Comparison of ENCODE assay signal across 23 cellular contexts in the genomic region with DNA sequence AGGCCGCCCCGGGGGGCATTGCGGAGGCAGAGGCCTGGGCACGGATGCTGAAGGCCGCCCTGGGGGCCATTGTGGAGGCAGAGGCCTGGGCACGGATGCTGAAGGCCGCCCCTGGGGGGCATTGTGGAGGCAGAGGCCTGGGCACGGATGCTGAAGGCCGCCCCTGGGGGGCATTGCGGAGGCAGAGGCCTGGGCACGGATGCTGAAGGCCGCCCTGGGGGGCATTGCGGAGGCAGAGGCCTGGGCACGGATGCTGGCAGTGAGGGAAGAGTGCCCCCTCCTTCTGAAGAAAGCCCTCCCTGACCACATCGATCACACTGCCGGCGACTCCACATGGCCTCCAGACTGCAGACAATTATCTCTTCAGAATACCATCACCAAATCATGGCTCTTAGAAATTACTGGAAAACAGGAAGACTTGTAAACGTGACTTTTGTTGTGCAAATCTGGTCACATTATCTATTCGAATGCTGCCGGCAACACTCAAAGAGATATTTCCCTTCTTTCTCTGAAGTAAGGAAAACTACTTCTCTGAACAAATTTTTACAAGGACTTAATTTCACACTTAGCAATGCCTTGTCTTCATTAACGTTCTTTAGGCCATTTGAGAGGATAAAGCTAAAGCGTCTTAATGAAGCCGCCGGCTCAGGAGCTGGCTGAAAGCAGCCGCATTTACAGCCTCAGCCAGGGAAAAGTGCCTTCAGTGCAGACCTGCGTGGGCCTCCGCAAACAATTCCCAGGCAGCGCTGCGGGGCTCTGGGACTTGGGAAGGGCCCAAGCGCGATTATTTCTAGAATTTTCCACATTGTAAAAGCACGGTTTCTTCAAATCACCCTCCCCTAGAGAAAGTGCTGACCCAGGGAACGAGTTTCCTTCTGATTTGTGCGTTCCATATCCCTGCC. TPM values are rescaled to one million over a fixed set of nuclear protein-coding genes. Genes with fewer than 3 reads are reported as not detected.
DNase-seq lines count a peak whose midpoint lies in the region; ATAC-seq and TF ChIP-seq lines count a peak whose summit lies in the region.
"Had no signal": no experiment of that assay in that cellular context is flagged by ENCODE, and none has a peak within 500 bp of the region (broad histone marks: within the 10 kb centered on the region; RNA-seq: fewer than 3 reads in every experiment).

No MANE protein-coding gene starts in this region.

- H3K27me3 Mint-ChIP-seq in endodermal cell (ENCODE audit: insufficient read depth) (peaks cover 17% of the 10 kb centered on the region), nephron (ENCODE audit: low read depth) (peaks cover 6% of the 10 kb centered on the region)
- H3K27me3 Mint-ChIP-seq: IgD-negative memory B cell had no signal

- ATAC-seq in upper lobe of right lung = no peak
- no peak for ATAC-seq in HG02852 (IDR thresholded peaks at IDR 0.05; ENCODE audit: unreplicated experiment)

- no peaks in the 10 kb centered on the region for H3K36me3 ChIP-seq in endodermal cell (ENCODE audit: control insufficient read depth, insufficient read depth, low read length)
- H3K36me3 ChIP-seq in upper lobe of right lung = no peaks in the 10 kb centered on the region
- no peaks in the 10 kb centered on the region for H3K36me3 ChIP-seq in BE2C
- H3K36me3 ChIP-seq: Peyer's patch had no signal

- TF ChIP-seq CTCF in endodermal cell (conservative IDR thresholded peaks at IDR 0.05) (no peak), nephron (IDR thresholded peaks at IDR 0.05; ENCODE audit: unreplicated experiment in 3 of 3) (no peak), upper lobe of right lung (IDR thresholded peaks at IDR 0.05) (no peak), BE2C (IDR thresholded peaks at IDR 0.05; ENCODE audit: low read depth, low read length) (no peak)

- H3K4me1 ChIP-seq in endodermal cell (ENCODE audit: control insufficient read depth, insufficient read depth, low read length) (no peaks in the 10 kb centered on the region), upper lobe of right lung (no peaks in the 10 kb centered on the region), BE2C (no peaks in the 10 kb centered on the region)
- H3K4me1 ChIP-seq: Peyer's patch had no signal

- H3K27me3 ChIP-seq in endodermal cell (ENCODE audit: control insufficient read depth, insufficient read depth, low read length, poor library complexity, severe bottlenecking) (no peaks in the 10 kb centered on the region), upper lobe of right lung (no peaks in the 10 kb centered on the region), BE2C (no peaks in the 10 kb centered on the region)
- H3K27me3 ChIP-seq: Peyer's patch had no signal

- H3K27ac Mint-ChIP-seq in endodermal cell (no peak overlapping the region), nephron (peak overlapping the region in 2 of 3 experiments; percentile 7 to 46)
- H3K27ac Mint-ChIP-seq: CD8-positive, alpha-beta memory T cell; IgD-negative memory B cell had no signal

- H3K27ac ChIP-seq in endodermal cell (ENCODE audit: low read depth, low read length) = peak overlapping the region; percentile 34
- H3K27ac ChIP-seq in upper lobe of right lung = no peak overlapping the region
- H3K27ac ChIP-seq: 22Rv1, Peyer's patch had no signal

- H3K9me3 Mint-ChIP-seq in endodermal cell = peaks cover 10% of the 10 kb centered on the region
- peaks cover 3% of the 10 kb centered on the region for H3K9me3 Mint-ChIP-seq in nephron
- H3K9me3 Mint-ChIP-seq: CD8-positive, alpha-beta memory T cell had no signal

- H3K4me1 Mint-ChIP-seq in endodermal cell (peaks cover 3% of the 10 kb centered on the region), nephron (peaks cover 30% of the 10 kb centered on the region)
- H3K4me1 Mint-ChIP-seq: CD8-positive, alpha-beta memory T cell; IgD-negative memory B cell had no signal

- DNase-seq in NCI-H82 (lab: John Stamatoyannopoulos, UW) (peak; percentile 31), NCI-H82 treated with DMSO at 0.1 percent for 48 hours (lab: John Stamatoyannopoulos, UW; ENCODE audit: unreplicated experiment) (no peak), endodermal cell (peak; percentile 59), upper lobe of right lung (peak; percentile 40), BE2C (no peak), NCI-H2107 treated with DMSO at 0.1 percent for 48 hours (lab: John Stamatoyannopoulos, UW; ENCODE audit: unreplicated experiment) (no peak)
- DNase-seq: C1 segment of cervical spinal cord; CD8-positive, alpha-beta memory T cell; GDM1; GOT3; NCI-H1105 treated with DMSO at 0.1 percent for 48 hours; NCI-H2029 treated with DMSO at 0.1 percent for 48 hours; NCI-H2171; NCI-H345; NCI-H524; NCI-H774; Peyer's patch had no signal

- H3K9me3 ChIP-seq in endodermal cell (ENCODE audit: control insufficient read depth, low read length) = no peaks in the 10 kb centered on the region
- no peaks in the 10 kb centered on the region for H3K9me3 ChIP-seq in upper lobe of right lung
- no peaks in the 10 kb centered on the region for H3K9me3 ChIP-seq in BE2C

- no peaks in the 10 kb centered on the region for H3K36me3 Mint-ChIP-seq in endodermal cell (ENCODE audit: low read depth)
- H3K36me3 Mint-ChIP-seq in nephron (ENCODE audit: low read depth) = no peaks in the 10 kb centered on the region
- H3K36me3 Mint-ChIP-seq: CD8-positive, alpha-beta memory T cell; IgD-negative memory B cell had no signal

- no peak overlapping the region for H3K4me3 ChIP-seq in endodermal cell (ENCODE audit: low read length)
- no peak overlapping the region for H3K4me3 ChIP-seq in upper lobe of right lung
- H3K4me3 ChIP-seq in BE2C (ENCODE audit: low read depth, low read length) = no peak overlapping the region
- H3K4me3 ChIP-seq: Peyer's patch had no signal

- H3K4me3 Mint-ChIP-seq in endodermal cell (no peak overlapping the region), nephron (no peak overlapping the region)
- H3K4me3 Mint-ChIP-seq: CD8-positive, alpha-beta memory T cell; IgD-negative memory B cell had no signal

- 63 to 72% methylated on average over 20 to 31 of the region's 34 CpGs for WGBS in endodermal cell (ENCODE audit: insufficient coverage in 1 of 2, insufficient read length in 1 of 2), 2 experiments

- intact Hi-C loops in upper lobe of right lung (cut with DNase I) = no loop called here

- no peak overlapping the region for H3K9ac ChIP-seq in endodermal cell (ENCODE audit: extremely low read depth, low read length, poor library complexity, severe bottlenecking)

RNA-seq across cellular contexts. Expression of gene SNTG2, which starts 18.1 kb away (rescaled TPM):
- total RNA-seq in endodermal cell = 10 to 100 TPM in 1 of 2 donors, 1 to 10 TPM in 1; 4.1 to 11.9 TPM
- polyA plus RNA-seq in endodermal cell (2013, experiment 1 of 2) = 1.9 TPM
- polyA plus RNA-seq in endodermal cell (2013, experiment 2 of 2) = 1.2 TPM
- 3.6 TPM for total RNA-seq in upper lobe of right lung
- polyA plus RNA-seq in BE2C (2012; ENCODE audit: insufficient read depth, insufficient read length, low read depth) = not detected
- total RNA-seq: Daoy, OCI-LY7 had no signal
- polyA plus RNA-seq: IgD-negative memory B cell had no signal

Comparison
In these comparisons a context has a peak if more than half of its experiments do, and no peak if none do; other contexts are left out.
1. DNase-seq: peak in NCI-H82 (single experiment), endodermal cell (single experiment) and upper lobe of right lung (single experiment); none in NCI-H82 treated with DMSO at 0.1 percent for 48 hours (single experiment), BE2C (single experiment) and NCI-H2107 treated with DMSO at 0.1 percent for 48 hours (single experiment).